Comparison of ENCODE assay signal across 8 cellular contexts in genomic region chr10:61901829-61902447, GRCh38. TPM values are rescaled to one million over a fixed set of nuclear protein-coding genes. Genes with fewer than 3 reads are reported as not detected.
DNase-seq lines count a peak whose midpoint lies in the region; ATAC-seq, FAIRE-seq and TF ChIP-seq lines count a peak whose summit lies in the region.

No MANE protein-coding gene starts in this region.

- no peaks in the 10 kb centered on the region for H3K9me3 ChIP-seq in heart right ventricle

- H3K4me1 ChIP-seq in heart right ventricle: peaks cover 6 to 55% (median 24%) of the 10 kb centered on the region in 9 donors
- peaks cover 2% of the 10 kb centered on the region for H3K4me1 ChIP-seq in rectal smooth muscle tissue (ENCODE audit: control insufficient read depth, insufficient read depth, low read length)

- peak overlapping the region; percentile 100 for H3K27ac Mint-ChIP-seq in activated T-helper 17 cell treated with anti-CD3 and anti-CD28 coated beads, Interleukin-2, amount 50 U/mL, for 72 hours

- no peaks in the 10 kb centered on the region for H3K36me3 ChIP-seq in heart right ventricle
- no peaks in the 10 kb centered on the region for H3K36me3 ChIP-seq in rectal smooth muscle tissue (ENCODE audit: control insufficient read depth, insufficient read depth, low read length)

- 0 to 1% methylated on average over 14 of the region's 14 CpGs for WGBS in heart right ventricle, 2 donors

- no peak for TF ChIP-seq CTCF in heart right ventricle (IDR thresholded peaks at IDR 0.05)

- H3K27me3 ChIP-seq in heart right ventricle: no peaks in the 10 kb centered on the region
- H3K27me3 ChIP-seq in rectal smooth muscle tissue (ENCODE audit: control insufficient read depth, insufficient read depth, low read length): no peaks in the 10 kb centered on the region

- peak overlapping the region; percentile 72 for H3K9ac ChIP-seq in rectal smooth muscle tissue (ENCODE audit: low read length)

- ATAC-seq in activated T-helper 17 cell treated with anti-CD3 and anti-CD28 coated beads, Interleukin-2, amount 50 U/mL, for 72 hours (replicated peaks): peak; percentile 1
- ATAC-seq in heart right ventricle: peak in 7 of 8 donors; percentile 2 to 18 (median 7)

- H3K9me3 Mint-ChIP-seq in activated T-helper 17 cell treated with anti-CD3 and anti-CD28 coated beads, Interleukin-2, amount 50 U/mL, for 72 hours: no peaks in the 10 kb centered on the region

- H3K27me3 Mint-ChIP-seq in activated T-helper 17 cell treated with anti-CD3 and anti-CD28 coated beads, Interleukin-2, amount 50 U/mL, for 72 hours: no peaks in the 10 kb centered on the region

- H3K4me3 Mint-ChIP-seq in activated T-helper 17 cell treated with anti-CD3 and anti-CD28 coated beads, Interleukin-2, amount 50 U/mL, for 72 hours: peak overlapping the region; percentile 90

- DNase-seq in AG08396 (ENCODE audit: low spot score) (peak; percentile 33), HCEC 1CT (peak; percentile 34), heart right ventricle (no peak), NOMO-1 (lab: John Stamatoyannopoulos, UW; ENCODE audit: unreplicated experiment in 2 of 2) (no peak), NCI-H2107 (lab: John Stamatoyannopoulos, UW) (no peak), RCC 7860 (ENCODE audit: low spot score) (no peak)

- H3K4me3 ChIP-seq in heart right ventricle (peak overlapping the region; percentile 43 to 94 (median 76)), rectal smooth muscle tissue (ENCODE audit: low read length) (peak overlapping the region; percentile 93)

- FAIRE-seq in RCC 7860 (lab: Jason Lieb, UNC): no peak

- H3K4me1 Mint-ChIP-seq in activated T-helper 17 cell treated with anti-CD3 and anti-CD28 coated beads, Interleukin-2, amount 50 U/mL, for 72 hours: peaks cover 32% of the 10 kb centered on the region

- intact Hi-C loops in heart right ventricle (cut with DNase I): loop anchor here in 9 of 10 donors (2.0 to 10.0 kb wide), 11 partner anchors 40 to 341 kb away; no protein-coding TSS in a partner anchor

- peak overlapping the region in 9 of 10 donors; percentile 72 to 99 (median 94) for H3K27ac ChIP-seq in heart right ventricle
- peak overlapping the region; percentile 89 for H3K27ac ChIP-seq in rectal smooth muscle tissue (ENCODE audit: low read depth, low read length)

- peaks cover 43% of the 10 kb centered on the region for H3K36me3 Mint-ChIP-seq in activated T-helper 17 cell treated with anti-CD3 and anti-CD28 coated beads, Interleukin-2, amount 50 U/mL, for 72 hours (ENCODE audit: low read depth)

RNA-seq across cellular contexts. Expression of gene ARID5B, which starts 0.4 kb away (rescaled TPM):
- 10 to 100 TPM; 65.5 to 93.8 TPM for total RNA-seq in activated T-helper 17 cell treated with anti-CD3 and anti-CD28 coated beads, Interleukin-2, amount 50 U/mL, for 72 hours
- 100 to 1,000 TPM in 1 of 10 donors, 10 to 100 TPM in 9; 12.9 to 108 (median 26.5) TPM for total RNA-seq in heart right ventricle
- 1 to 10 TPM; 5.3 to 5.8 TPM for polyA plus RNA-seq in heart right ventricle

Comparison
In these comparisons a context has a peak if more than half of its experiments do, and no peak if none do; other contexts are left out.
1. DNase-seq: peak in AG08396 (single experiment) and HCEC 1CT (single experiment); none in heart right ventricle (0 of 2), NOMO-1 (0 of 2), NCI-H2107 (single experiment) and RCC 7860 (single experiment).